8 cellular contexts compared by ENCODE assay signal in genomic region chr19:35318679-35319448, GRCh38. TPM values are rescaled to one million over a fixed set of nuclear protein-coding genes. Genes with fewer than 3 reads are reported as not detected.
A peak's percentile ranks its signal among the peaks of the same experiment; 100 is the strongest.
DNase-seq lines count a peak whose midpoint lies in the region; ATAC-seq, FAIRE-seq and TF ChIP-seq lines count a peak whose summit lies in the region.

No MANE protein-coding gene starts in this region.

- DNase-seq in GOT3 (lab: John Stamatoyannopoulos, UW) (peak; percentile 78), SK-MEL-5 (ENCODE audit: low read depth, low spot score) (peak; percentile 93), foreskin fibroblast (peak; percentile 90 to 96), posterior cingulate gyrus (peak; percentile 48 to 96 (median 80)), GM19239 (ENCODE audit: insufficient read length, low spot score) (no peak)

- in situ Hi-C loops in SK-MEL-5 (cut with HindIII; ENCODE audit: low pct_unique_long_range_greater_than_20kb, low sequenced_read_pairs), result no loop called here

- no peak overlapping the region for H3K4me3 ChIP-seq in foreskin fibroblast (ENCODE audit: low read depth in 1 of 2, low read length in 2 of 2)

- intact Hi-C loops in posterior cingulate gyrus (cut with DNase I), result no loop called here

- no peak for ATAC-seq in GM18858 (IDR thresholded peaks at IDR 0.05; ENCODE audit: unreplicated experiment)
- ATAC-seq in HG02763 (IDR thresholded peaks at IDR 0.05; ENCODE audit: unreplicated experiment), result no peak
- ATAC-seq in GM21576 (IDR thresholded peaks at IDR 0.05; ENCODE audit: unreplicated experiment), result no peak

- no peak for FAIRE-seq in GM19239 (lab: Jason Lieb, UNC)

- TF ChIP-seq CTCF in foreskin fibroblast (IDR thresholded peaks at IDR 0.05; ENCODE audit: low read depth, low read length), result no peak

RNA-seq across cellular contexts. Expression of gene CD22, which starts 10.1 kb away (rescaled TPM):
- total RNA-seq in SK-MEL-5 (2014; rRNA removed; shearing (Covaris generic)), result 4.4 and 5.5 TPM in 2 replicates
- polyA plus RNA-seq in SK-MEL-5 (2015; cell fraction: cytosol; rRNA removed), result 10.1 and 12.8 TPM in 2 replicates
- polyA plus RNA-seq in SK-MEL-5 (2015; cell fraction: nucleus; rRNA removed), result 47.1 and 52.2 TPM in 2 replicates

RNA-seq across cellular contexts. Expression of gene MAG, which starts 26.9 kb away (rescaled TPM):
- not detected in 2 replicates for total RNA-seq in SK-MEL-5 (2014; rRNA removed; shearing (Covaris generic))
- polyA plus RNA-seq in SK-MEL-5 (2015; cell fraction: cytosol; rRNA removed), result 0.13 TPM in 1 of 2 replicates, not detected in the other
- polyA plus RNA-seq in SK-MEL-5 (2015; cell fraction: nucleus; rRNA removed), result not detected in 2 replicates

RNA-seq across cellular contexts. Expression of gene FFAR1, which starts 28.8 kb away (rescaled TPM):
- not detected in 2 replicates for total RNA-seq in SK-MEL-5 (2014; rRNA removed; shearing (Covaris generic))
- 0.12 TPM in 1 of 2 replicates, not detected in the other for polyA plus RNA-seq in SK-MEL-5 (2015; cell fraction: cytosol; rRNA removed)
- not detected in 2 replicates for polyA plus RNA-seq in SK-MEL-5 (2015; cell fraction: nucleus; rRNA removed)

RNA-seq across cellular contexts. Expression of gene HAMP, which starts 36.5 kb away (rescaled TPM):
- not detected in 2 replicates for total RNA-seq in SK-MEL-5 (2014; rRNA removed; shearing (Covaris generic))
- polyA plus RNA-seq in SK-MEL-5 (2015; cell fraction: cytosol; rRNA removed), result not detected in 2 replicates
- not detected in 2 replicates for polyA plus RNA-seq in SK-MEL-5 (2015; cell fraction: nucleus; rRNA removed)

RNA-seq across cellular contexts. Expression of gene FFAR3, which starts 39.4 kb away (rescaled TPM):
- not detected in 2 replicates for total RNA-seq in SK-MEL-5 (2014; rRNA removed; shearing (Covaris generic))
- 0.24 TPM in 1 of 2 replicates, not detected in the other for polyA plus RNA-seq in SK-MEL-5 (2015; cell fraction: cytosol; rRNA removed)
- polyA plus RNA-seq in SK-MEL-5 (2015; cell fraction: nucleus; rRNA removed), result not detected in 2 replicates
